8 cellular contexts compared by ENCODE assay signal in genomic region chr7:2886900-2887299, GRCh38. TPM values are rescaled to one million over a fixed set of nuclear protein-coding genes. Genes with fewer than 3 reads are reported as not detected.
DNase-seq lines count a peak whose midpoint lies in the region; ATAC-seq and TF ChIP-seq lines count a peak whose summit lies in the region.

No MANE protein-coding gene starts in this region.

- intact Hi-C loops in Right ventricle myocardium inferior (cut with DNase I), result no loop called here
- intact Hi-C loops in cardiac septum (cut with DNase I), result no loop called here
- intact Hi-C loops in left cardiac atrium (cut with DNase I), result loop anchor here (5.0 to 10.0 kb wide), 2 partner anchors 268 to 270 kb away; no protein-coding TSS in a partner anchor

- H3K9me2 ChIP-seq in MM.1S (replicated peaks; ENCODE audit: insufficient read depth, low read length), result no peaks in the 10 kb centered on the region

- H3K27me3 ChIP-seq in MM.1S (replicated peaks; ENCODE audit: insufficient read depth, low read length) (no peaks in the 10 kb centered on the region), RWPE2 (ENCODE audit: insufficient read depth, poor library complexity, severe bottlenecking) (no peaks in the 10 kb centered on the region), adipocyte (replicated peaks; ENCODE audit: control insufficient read depth, insufficient read depth, low read length) (peaks cover 12% of the 10 kb centered on the region)

- H4K20me1 ChIP-seq in MM.1S (ENCODE audit: insufficient read depth, low read length), result no peaks in the 10 kb centered on the region

- no peak for DNase-seq in Right ventricle myocardium inferior (ENCODE audit: missing footprints)
- no peak for DNase-seq in cardiac septum (ENCODE audit: low spot score)
- peak; percentile 69 for DNase-seq in MM.1S
- DNase-seq in RWPE2 (ENCODE audit: low spot score), result no peak
- DNase-seq in adipocyte (ENCODE audit: low read depth), result peak; percentile 82
- DNase-seq in left cardiac atrium, result no peak
- DNase-seq in skeletal muscle cell (ENCODE audit: low read depth), result peak; percentile 53
- DNase-seq in OCI-M2 (lab: John Stamatoyannopoulos, UW; ENCODE audit: unreplicated experiment), result no peak

- H3F3A ChIP-seq in MM.1S (ENCODE audit: insufficient read depth, low read length), result no peaks in the 10 kb centered on the region

- H3K4me2 ChIP-seq in MM.1S (ENCODE audit: low read depth, low read length), result peak overlapping the region; percentile 45; the same call in 1 of the 2 replicates

- H3K79me2 ChIP-seq in MM.1S (ENCODE audit: low read length), result no peaks in the 10 kb centered on the region

- H3K9ac ChIP-seq in MM.1S (ENCODE audit: low read length) (no peak overlapping the region), adipocyte (ENCODE audit: low read length) (peak overlapping the region; percentile 46)

- H3K36me3 ChIP-seq in MM.1S (replicated peaks; ENCODE audit: insufficient read depth, low read length) (no peaks in the 10 kb centered on the region), RWPE2 (ENCODE audit: low read depth) (no peaks in the 10 kb centered on the region), adipocyte (ENCODE audit: control insufficient read depth, insufficient read depth, low read length, severe bottlenecking) (no peaks in the 10 kb centered on the region)

- TF ChIP-seq CTCF in MM.1S (IDR thresholded peaks at IDR 0.05; ENCODE audit: low read length) (peak; percentile 93), RWPE2 (IDR thresholded peaks at IDR 0.05; ENCODE audit: poor library complexity, severe bottlenecking) (peak; percentile 87)

- H3K4me1 ChIP-seq in MM.1S (ENCODE audit: low read length), result no peaks in the 10 kb centered on the region
- H3K4me1 ChIP-seq in RWPE2 (ENCODE audit: insufficient read depth, poor library complexity, severe bottlenecking), result no peaks in the 10 kb centered on the region
- H3K4me1 ChIP-seq in adipocyte (ENCODE audit: control insufficient read depth, insufficient read depth, low read length), result no peaks in the 10 kb centered on the region

- no peak overlapping the region for H3K27ac ChIP-seq in MM.1S (ENCODE audit: low read length)
- H3K27ac ChIP-seq in RWPE2 (ENCODE audit: poor library complexity, severe bottlenecking), result no peak overlapping the region

- H3K4me3 ChIP-seq in MM.1S (ENCODE audit: low read length) (no peak overlapping the region), RWPE2 (ENCODE audit: severe bottlenecking) (no peak overlapping the region), adipocyte (ENCODE audit: low read length) (peak overlapping the region; percentile 35), skeletal muscle cell (ENCODE audit: low read depth, low read length) (no peak overlapping the region)

- 0 out of 2 replicates have a peak overlapping the region, but pooled peaks have one; percentile 17 for H2AFZ ChIP-seq in MM.1S (ENCODE audit: low read length)

- peak; percentile 67 for ATAC-seq in Right ventricle myocardium inferior
- peak; percentile 70 for ATAC-seq in RWPE2 (ENCODE audit: low read depth)
- peak; percentile 78 to 87 for ATAC-seq in left cardiac atrium

- H3K9me3 ChIP-seq in MM.1S (replicated peaks; ENCODE audit: insufficient read depth, low read length) (no peaks in the 10 kb centered on the region), RWPE2 (ENCODE audit: severe bottlenecking) (no peaks in the 10 kb centered on the region), adipocyte (ENCODE audit: control insufficient read depth, low read length) (no peaks in the 10 kb centered on the region)

RNA-seq across cellular contexts. Expression of gene GNA12, which starts 42.8 kb away (rescaled TPM):
- total RNA-seq in Right ventricle myocardium inferior, result 40.8 TPM
- 33.7 TPM for total RNA-seq in cardiac septum
- total RNA-seq in left cardiac atrium, result 10 to 100 TPM; 47.4 to 52.2 TPM

Comparison
In these comparisons a context has a peak if more than half of its experiments do, and no peak if none do; other contexts are left out.
1. intact Hi-C loops: an anchor here in left cardiac atrium (5.0 to 10.0 kb wide); none called in Right ventricle myocardium inferior and cardiac septum.
2. DNase-seq: peak in MM.1S (single experiment), adipocyte (single experiment) and skeletal muscle cell (single experiment); none in Right ventricle myocardium inferior (single experiment), cardiac septum (single experiment), RWPE2 (single experiment), left cardiac atrium (single experiment) and OCI-M2 (single experiment).
3. Peak in every context shown above with its lines, with median percentiles within 50 percentile points of each other: ATAC-seq.